Comparison of ENCODE assay signal across 1 cellular context in the genomic region with DNA sequence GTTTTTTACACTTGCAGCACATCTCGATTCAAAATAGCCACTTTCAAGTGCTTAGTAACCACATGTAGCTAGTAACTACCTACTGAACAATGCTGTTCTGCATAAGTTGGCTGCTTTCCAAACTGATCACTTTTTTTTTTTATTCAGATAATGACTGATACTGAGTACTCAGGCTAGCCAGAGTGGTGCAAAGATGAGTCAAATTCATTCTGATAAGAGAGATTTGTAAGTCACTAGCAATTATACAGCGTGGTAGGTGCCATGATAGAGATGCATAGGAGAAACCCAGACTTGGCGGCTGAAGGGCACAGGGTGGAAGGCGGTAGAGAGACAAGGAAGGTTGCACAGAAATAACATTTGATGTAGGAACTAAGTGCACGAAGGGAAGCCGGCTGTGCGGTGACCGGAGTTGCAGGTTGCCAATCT.
TF ChIP-seq lines count a peak whose summit lies in the region.

No MANE protein-coding gene starts in this region.

TF ChIP-seq in K562, 482 proteins besides CTCF, POLR2A, EP300 and RAD21 (continued from another document):
- TF ChIP-seq, protein P1, sequence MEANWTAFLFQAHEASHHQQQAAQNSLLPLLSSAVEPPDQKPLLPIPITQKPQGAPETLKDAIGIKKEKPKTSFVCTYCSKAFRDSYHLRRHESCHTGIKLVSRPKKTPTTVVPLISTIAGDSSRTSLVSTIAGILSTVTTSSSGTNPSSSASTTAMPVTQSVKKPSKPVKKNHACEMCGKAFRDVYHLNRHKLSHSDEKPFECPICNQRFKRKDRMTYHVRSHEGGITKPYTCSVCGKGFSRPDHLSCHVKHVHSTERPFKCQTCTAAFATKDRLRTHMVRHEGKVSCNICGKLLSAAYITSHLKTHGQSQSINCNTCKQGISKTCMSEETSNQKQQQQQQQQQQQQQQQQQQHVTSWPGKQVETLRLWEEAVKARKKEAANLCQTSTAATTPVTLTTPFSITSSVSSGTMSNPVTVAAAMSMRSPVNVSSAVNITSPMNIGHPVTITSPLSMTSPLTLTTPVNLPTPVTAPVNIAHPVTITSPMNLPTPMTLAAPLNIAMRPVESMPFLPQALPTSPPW (CRISPR knock-in tag; IDR thresholded peaks at IDR 0.05), result peak; percentile 94; the same call in 1 of the 2 replicates
- TF ChIP-seq, protein P2, sequence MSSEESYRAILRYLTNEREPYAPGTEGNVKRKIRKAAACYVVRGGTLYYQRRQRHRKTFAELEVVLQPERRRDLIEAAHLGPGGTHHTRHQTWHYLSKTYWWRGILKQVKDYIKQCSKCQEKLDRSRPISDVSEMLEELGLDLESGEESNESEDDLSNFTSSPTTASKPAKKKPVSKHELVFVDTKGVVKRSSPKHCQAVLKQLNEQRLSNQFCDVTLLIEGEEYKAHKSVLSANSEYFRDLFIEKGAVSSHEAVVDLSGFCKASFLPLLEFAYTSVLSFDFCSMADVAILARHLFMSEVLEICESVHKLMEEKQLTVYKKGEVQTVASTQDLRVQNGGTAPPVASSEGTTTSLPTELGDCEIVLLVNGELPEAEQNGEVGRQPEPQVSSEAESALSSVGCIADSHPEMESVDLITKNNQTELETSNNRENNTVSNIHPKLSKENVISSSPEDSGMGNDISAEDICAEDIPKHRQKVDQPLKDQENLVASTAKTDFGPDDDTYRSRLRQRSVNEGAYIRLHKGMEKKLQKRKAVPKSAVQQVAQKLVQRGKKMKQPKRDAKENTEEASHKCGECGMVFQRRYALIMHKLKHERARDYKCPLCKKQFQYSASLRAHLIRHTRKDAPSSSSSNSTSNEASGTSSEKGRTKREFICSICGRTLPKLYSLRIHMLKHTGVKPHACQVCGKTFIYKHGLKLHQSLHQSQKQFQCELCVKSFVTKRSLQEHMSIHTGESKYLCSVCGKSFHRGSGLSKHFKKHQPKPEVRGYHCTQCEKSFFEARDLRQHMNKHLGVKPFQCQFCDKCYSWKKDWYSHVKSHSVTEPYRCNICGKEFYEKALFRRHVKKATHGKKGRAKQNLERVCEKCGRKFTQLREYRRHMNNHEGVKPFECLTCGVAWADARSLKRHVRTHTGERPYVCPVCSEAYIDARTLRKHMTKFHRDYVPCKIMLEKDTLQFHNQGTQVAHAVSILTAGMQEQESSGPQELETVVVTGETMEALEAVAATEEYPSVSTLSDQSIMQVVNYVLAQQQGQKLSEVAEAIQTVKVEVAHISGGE (CRISPR knock-in tag; IDR thresholded peaks at IDR 0.05), result peak in 2 of 3 experiments; percentile 42 to 96; a peak in 3 of 6 replicates
- TF ChIP-seq, protein P3, sequence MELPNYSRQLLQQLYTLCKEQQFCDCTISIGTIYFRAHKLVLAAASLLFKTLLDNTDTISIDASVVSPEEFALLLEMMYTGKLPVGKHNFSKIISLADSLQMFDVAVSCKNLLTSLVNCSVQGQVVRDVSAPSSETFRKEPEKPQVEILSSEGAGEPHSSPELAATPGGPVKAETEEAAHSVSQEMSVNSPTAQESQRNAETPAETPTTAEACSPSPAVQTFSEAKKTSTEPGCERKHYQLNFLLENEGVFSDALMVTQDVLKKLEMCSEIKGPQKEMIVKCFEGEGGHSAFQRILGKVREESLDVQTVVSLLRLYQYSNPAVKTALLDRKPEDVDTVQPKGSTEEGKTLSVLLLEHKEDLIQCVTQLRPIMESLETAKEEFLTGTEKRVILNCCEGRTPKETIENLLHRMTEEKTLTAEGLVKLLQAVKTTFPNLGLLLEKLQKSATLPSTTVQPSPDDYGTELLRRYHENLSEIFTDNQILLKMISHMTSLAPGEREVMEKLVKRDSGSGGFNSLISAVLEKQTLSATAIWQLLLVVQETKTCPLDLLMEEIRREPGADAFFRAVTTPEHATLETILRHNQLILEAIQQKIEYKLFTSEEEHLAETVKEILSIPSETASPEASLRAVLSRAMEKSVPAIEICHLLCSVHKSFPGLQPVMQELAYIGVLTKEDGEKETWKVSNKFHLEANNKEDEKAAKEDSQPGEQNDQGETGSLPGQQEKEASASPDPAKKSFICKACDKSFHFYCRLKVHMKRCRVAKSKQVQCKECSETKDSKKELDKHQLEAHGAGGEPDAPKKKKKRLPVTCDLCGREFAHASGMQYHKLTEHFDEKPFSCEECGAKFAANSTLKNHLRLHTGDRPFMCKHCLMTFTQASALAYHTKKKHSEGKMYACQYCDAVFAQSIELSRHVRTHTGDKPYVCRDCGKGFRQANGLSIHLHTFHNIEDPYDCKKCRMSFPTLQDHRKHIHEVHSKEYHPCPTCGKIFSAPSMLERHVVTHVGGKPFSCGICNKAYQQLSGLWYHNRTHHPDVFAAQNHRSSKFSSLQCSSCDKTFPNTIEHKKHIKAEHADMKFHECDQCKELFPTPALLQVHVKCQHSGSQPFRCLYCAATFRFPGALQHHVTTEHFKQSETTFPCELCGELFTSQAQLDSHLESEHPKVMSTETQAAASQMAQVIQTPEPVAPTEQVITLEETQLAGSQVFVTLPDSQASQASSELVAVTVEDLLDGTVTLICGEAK (IDR thresholded peaks at IDR 0.05), result peak; percentile 50
- TF ChIP-seq, protein P3 (CRISPR knock-in tag; IDR thresholded peaks at IDR 0.05), result no peak
- TF ChIP-seq ZNF175 (CRISPR knock-in tag; IDR thresholded peaks at IDR 0.05; ENCODE audit: low read depth), result no peak
- TF ChIP-seq ZEB2 (IDR thresholded peaks at IDR 0.05), result 0 out of 2 replicates have a peak, but pooled peaks have one; percentile 41
